Comparison of ENCODE assay signal across 15 cellular contexts in the genomic region with DNA sequence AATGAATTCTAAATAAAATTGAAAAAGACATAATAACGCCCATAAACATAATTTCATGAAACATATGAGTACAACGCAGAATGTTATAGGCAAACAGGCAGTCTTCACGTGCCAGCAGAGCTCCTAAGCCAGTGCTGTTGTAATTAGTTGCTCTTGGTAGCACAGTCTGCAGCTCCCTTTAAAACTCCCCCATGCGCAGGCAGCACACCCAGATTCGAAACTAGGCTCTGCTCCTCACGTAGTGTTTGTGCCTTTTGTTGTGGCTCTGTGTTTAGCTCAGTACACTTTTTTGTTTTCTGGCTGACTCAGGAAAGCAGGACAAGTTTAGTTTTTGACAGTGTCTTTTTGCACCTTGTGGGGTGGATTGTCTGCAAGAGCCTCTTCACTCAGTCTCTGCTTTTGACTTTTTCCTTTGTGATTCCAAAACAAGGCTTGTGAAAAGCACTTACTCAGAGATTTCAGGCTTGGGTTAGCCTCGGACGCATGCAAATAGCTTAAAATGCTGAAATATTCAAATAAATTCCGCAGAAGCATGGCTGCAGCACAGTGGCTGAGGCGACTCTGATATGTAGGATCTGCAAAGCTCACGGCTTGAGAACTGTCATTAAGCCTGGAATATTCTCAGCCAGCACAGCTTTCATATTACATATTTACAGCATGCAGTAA.
DNase-seq lines count a peak whose midpoint lies in the region; ATAC-seq and TF ChIP-seq lines count a peak whose summit lies in the region.
"Had no signal": no experiment of that assay in that cellular context is flagged by ENCODE, and none has a peak within 500 bp of the region (broad histone marks: within the 10 kb centered on the region; RNA-seq: fewer than 3 reads in every experiment).

No MANE protein-coding gene starts in this region.

- TF ChIP-seq CTCF in endodermal cell (conservative IDR thresholded peaks at IDR 0.05) (no peak), neural cell (IDR thresholded peaks at IDR 0.05; ENCODE audit: poor library complexity, severe bottlenecking) (no peak)

- no peak for TF ChIP-seq RAD21 in neural cell (conservative IDR thresholded peaks at IDR 0.05)

- H3F3A ChIP-seq in neural cell (ENCODE audit: insufficient read depth, low read length, poor library complexity, severe bottlenecking): no peaks in the 10 kb centered on the region

- WGBS in endodermal cell (ENCODE audit: insufficient coverage in 1 of 2, insufficient read length in 1 of 2), 2 experiments: 42 to 51% methylated on average over 6 to 10 of the region's 11 CpGs

- H3K4me3 ChIP-seq in endodermal cell (ENCODE audit: low read length) (no peak overlapping the region), neural cell (ENCODE audit: low read length) (peak overlapping the region; percentile 32), SJCRH30 (no peak overlapping the region)

- H2AFZ ChIP-seq in neural cell (ENCODE audit: low read depth, low read length): no peak overlapping the region

- H3K9me3 Mint-ChIP-seq in endodermal cell: no peaks in the 10 kb centered on the region

- no peak overlapping the region for H3K4me3 Mint-ChIP-seq in endodermal cell

- no peak for TF ChIP-seq EP300 in neural cell (conservative IDR thresholded peaks at IDR 0.05; ENCODE audit: poor library complexity, severe bottlenecking)

- no peaks in the 10 kb centered on the region for H3K36me3 Mint-ChIP-seq in endodermal cell (ENCODE audit: low read depth)

- no peaks in the 10 kb centered on the region for H3K79me2 ChIP-seq in neural cell (replicated peaks; ENCODE audit: insufficient read depth, low read length)

- H3K36me3 ChIP-seq in ES-I3 (ENCODE audit: insufficient read depth, low read length) (no peaks in the 10 kb centered on the region), endodermal cell (ENCODE audit: control insufficient read depth, insufficient read depth, low read length) (no peaks in the 10 kb centered on the region), neural cell (ENCODE audit: insufficient read depth, low read length) (no peaks in the 10 kb centered on the region), SJCRH30 (no peaks in the 10 kb centered on the region)

- H3K4me2 ChIP-seq in neural cell (ENCODE audit: low read length): peak overlapping the region; percentile 12

- H3K4me1 Mint-ChIP-seq in endodermal cell: peaks cover 7% of the 10 kb centered on the region

- H3K9ac ChIP-seq in ES-I3 (ENCODE audit: low read depth, low read length) (peak overlapping the region; percentile 25; the same call in 1 of the 2 replicates), endodermal cell (ENCODE audit: extremely low read depth, low read length, poor library complexity, severe bottlenecking) (no peak overlapping the region), neural cell (ENCODE audit: low read length) (no peak overlapping the region)

- H3K9me3 ChIP-seq in ES-I3 (ENCODE audit: control insufficient read depth, insufficient read depth, low read length) (no peaks in the 10 kb centered on the region), endodermal cell (ENCODE audit: control insufficient read depth, low read length) (no peaks in the 10 kb centered on the region), neural cell (ENCODE audit: low read length) (no peaks in the 10 kb centered on the region), SJCRH30 (replicated peaks) (no peaks in the 10 kb centered on the region)

- ATAC-seq in HG03025 (IDR thresholded peaks at IDR 0.05; ENCODE audit: low FRiP score, unreplicated experiment) (no peak), GM18870 (IDR thresholded peaks at IDR 0.05; ENCODE audit: unreplicated experiment) (no peak)
- ATAC-seq: PC-3 had no signal

- peak; percentile 66 to 82 for DNase-seq in NCI-H526 (lab: John Stamatoyannopoulos, UW)
- peak; percentile 51 for DNase-seq in endodermal cell
- no peak for DNase-seq in DMS 273 treated with DMSO at 0.1 percent for 48 hours (lab: John Stamatoyannopoulos, UW)
- no peak for DNase-seq in SJCRH30
- DNase-seq: C1 segment of cervical spinal cord, KG1, NCI-H1092, NCI-H1694, NCI-H345, PC-3 had no signal

- H3K9me2 ChIP-seq in neural cell (ENCODE audit: insufficient read depth, low read length): no peaks in the 10 kb centered on the region

- no peaks in the 10 kb centered on the region for H4K20me1 ChIP-seq in neural cell (ENCODE audit: insufficient read depth)

- H3K27me3 ChIP-seq in endodermal cell (ENCODE audit: control insufficient read depth, insufficient read depth, low read length, poor library complexity, severe bottlenecking) (no peaks in the 10 kb centered on the region), neural cell (ENCODE audit: insufficient read depth, low read depth, low read length) (no peaks in the 10 kb centered on the region), SJCRH30 (no peaks in the 10 kb centered on the region)

- H3K4me1 ChIP-seq in ES-I3 (ENCODE audit: insufficient read depth, low read length): peaks cover 9% of the 10 kb centered on the region
- no peaks in the 10 kb centered on the region for H3K4me1 ChIP-seq in endodermal cell (ENCODE audit: control insufficient read depth, insufficient read depth, low read length)
- no peaks in the 10 kb centered on the region for H3K4me1 ChIP-seq in SJCRH30

- no peak overlapping the region for H3K27ac ChIP-seq in endodermal cell (ENCODE audit: low read depth, low read length)
- H3K27ac ChIP-seq in neural cell (ENCODE audit: low read length): no peak overlapping the region
- H3K27ac ChIP-seq in SJCRH30: no peak overlapping the region
- H3K27ac ChIP-seq: HL-60 had no signal

- H3K27me3 Mint-ChIP-seq in endodermal cell (ENCODE audit: insufficient read depth): peaks cover 3% of the 10 kb centered on the region

- no peak overlapping the region for H3K27ac Mint-ChIP-seq in endodermal cell

TF ChIP-seq in neural cell, 6 proteins besides CTCF, POLR2A, EP300 and RAD21:
- TF ChIP-seq TAF1 (IDR thresholded peaks at IDR 0.05; ENCODE audit: low read depth): no peak
- TF ChIP-seq POLR2AphosphoS5 (IDR thresholded peaks at IDR 0.05): no peak
- TF ChIP-seq MXI1 (conservative IDR thresholded peaks at IDR 0.05; ENCODE audit: poor library complexity, severe bottlenecking): no peak
- TF ChIP-seq EZH2 (IDR thresholded peaks at IDR 0.05; ENCODE audit: borderline replicate concordance, insufficient read depth, low read length, poor library complexity, severe bottlenecking): no peak
- no peak for TF ChIP-seq SMC3 (conservative IDR thresholded peaks at IDR 0.05; ENCODE audit: poor library complexity)
- TF ChIP-seq, protein P1, sequence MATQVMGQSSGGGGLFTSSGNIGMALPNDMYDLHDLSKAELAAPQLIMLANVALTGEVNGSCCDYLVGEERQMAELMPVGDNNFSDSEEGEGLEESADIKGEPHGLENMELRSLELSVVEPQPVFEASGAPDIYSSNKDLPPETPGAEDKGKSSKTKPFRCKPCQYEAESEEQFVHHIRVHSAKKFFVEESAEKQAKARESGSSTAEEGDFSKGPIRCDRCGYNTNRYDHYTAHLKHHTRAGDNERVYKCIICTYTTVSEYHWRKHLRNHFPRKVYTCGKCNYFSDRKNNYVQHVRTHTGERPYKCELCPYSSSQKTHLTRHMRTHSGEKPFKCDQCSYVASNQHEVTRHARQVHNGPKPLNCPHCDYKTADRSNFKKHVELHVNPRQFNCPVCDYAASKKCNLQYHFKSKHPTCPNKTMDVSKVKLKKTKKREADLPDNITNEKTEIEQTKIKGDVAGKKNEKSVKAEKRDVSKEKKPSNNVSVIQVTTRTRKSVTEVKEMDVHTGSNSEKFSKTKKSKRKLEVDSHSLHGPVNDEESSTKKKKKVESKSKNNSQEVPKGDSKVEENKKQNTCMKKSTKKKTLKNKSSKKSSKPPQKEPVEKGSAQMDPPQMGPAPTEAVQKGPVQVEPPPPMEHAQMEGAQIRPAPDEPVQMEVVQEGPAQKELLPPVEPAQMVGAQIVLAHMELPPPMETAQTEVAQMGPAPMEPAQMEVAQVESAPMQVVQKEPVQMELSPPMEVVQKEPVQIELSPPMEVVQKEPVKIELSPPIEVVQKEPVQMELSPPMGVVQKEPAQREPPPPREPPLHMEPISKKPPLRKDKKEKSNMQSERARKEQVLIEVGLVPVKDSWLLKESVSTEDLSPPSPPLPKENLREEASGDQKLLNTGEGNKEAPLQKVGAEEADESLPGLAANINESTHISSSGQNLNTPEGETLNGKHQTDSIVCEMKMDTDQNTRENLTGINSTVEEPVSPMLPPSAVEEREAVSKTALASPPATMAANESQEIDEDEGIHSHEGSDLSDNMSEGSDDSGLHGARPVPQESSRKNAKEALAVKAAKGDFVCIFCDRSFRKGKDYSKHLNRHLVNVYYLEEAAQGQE (IDR thresholded peaks at IDR 0.05; ENCODE audit: borderline replicate concordance): no peak
TF ChIP-seq in neural cell: peak in this region for 0.

Comparison
In these comparisons a context has a peak if more than half of its experiments do, and no peak if none do; other contexts are left out.
1. DNase-seq: peak in NCI-H526 (2 of 2) and endodermal cell (single experiment); none in DMS 273 treated with DMSO at 0.1 percent for 48 hours (single experiment) and SJCRH30 (0 of 2).